ENCODE assay signal across 28 cellular contexts in the genomic region with DNA sequence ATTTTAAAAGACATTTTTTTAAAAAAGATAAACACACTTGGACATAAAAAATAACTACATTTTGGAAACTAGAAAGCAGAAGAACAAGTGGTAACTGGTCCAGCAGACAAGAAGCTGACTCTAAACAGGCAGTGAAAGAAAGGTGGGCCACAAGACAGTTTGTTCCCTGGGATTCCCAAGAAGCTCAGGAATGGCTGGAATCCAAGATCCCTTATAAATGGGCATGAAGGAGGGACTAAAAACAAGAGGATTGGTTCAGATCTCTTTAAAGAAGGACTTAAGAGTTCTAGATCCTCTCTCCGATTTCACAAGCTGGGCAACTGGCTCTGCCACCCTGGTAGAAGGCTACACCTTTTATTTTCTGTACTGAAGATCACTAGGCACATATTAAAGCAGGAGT.
"Had no signal": no experiment of that assay in that cellular context is flagged by ENCODE, and none has a peak within 500 bp of the region (broad histone marks: within the 10 kb centered on the region; RNA-seq: fewer than 3 reads in every experiment).

No MANE protein-coding gene starts in this region.

- H3K27me3 ChIP-seq: breast epithelium, esophagus muscularis mucosa, foreskin keratinocyte, heart right ventricle, pancreas, testis, transverse colon had no signal

- H3K4me3 Mint-ChIP-seq: activated CD8-positive, alpha-beta T cell treated with anti-CD3 and anti-CD28 coated beads for 36 hours; activated naive CD4-positive, alpha-beta T cell treated with anti-CD3 and anti-CD28 coated beads, Interleukin-2, amount 50 U/mL, for 24 hours; activated naive CD8-positive, alpha-beta T cell treated with anti-CD3 and anti-CD28 coated beads, Interleukin-2, amount 50 U/mL, for 24 hours; activated T-cell treated with anti-CD3 and anti-CD28 coated beads, Interleukin-2, amount 50 U/mL, for 4 hours; nephron progenitor cell; stimulated activated effector memory CD8-positive, alpha-beta T cell treated with anti-CD3 and anti-CD28 coated beads, Interleukin-12 subunit alpha, Interleukin-12 subunit beta, amount 100 ng/mL, for 72 hours had no signal

- H3K4me3 ChIP-seq: breast epithelium, esophagus muscularis mucosa, heart right ventricle, pancreas, prostate gland, testis, transverse colon had no signal

- H3K9me3 ChIP-seq: breast epithelium, esophagus muscularis mucosa, pancreas, prostate gland, testis, transverse colon had no signal

- H3K36me3 ChIP-seq: breast epithelium, esophagus muscularis mucosa, heart right ventricle, pancreas, prostate gland, transverse colon had no signal

- H3K27ac Mint-ChIP-seq: activated CD8-positive, alpha-beta T cell treated with anti-CD3 and anti-CD28 coated beads for 36 hours; activated naive CD4-positive, alpha-beta T cell treated with anti-CD3 and anti-CD28 coated beads, Interleukin-2, amount 50 U/mL, for 24 hours; activated naive CD8-positive, alpha-beta T cell treated with anti-CD3 and anti-CD28 coated beads, Interleukin-2, amount 50 U/mL, for 24 hours; activated T-helper 2 cell treated with anti-CD3 and anti-CD28 coated beads, Interferon-gamma antibody, Interleukin-2, Interleukin-4, amounts not matched to agents 10 μg/mL and 5 μg/mL and 100 μg/mL, durations not matched to agents 14 hours and 24 hours and 36 hours; nephron progenitor cell; stimulated activated effector memory CD8-positive, alpha-beta T cell treated with anti-CD3 and anti-CD28 coated beads, Interleukin-12 subunit alpha, Interleukin-12 subunit beta, amount 100 ng/mL, for 72 hours had no signal

- H3K4me1 ChIP-seq: breast epithelium, foreskin keratinocyte, prostate gland, testis, transverse colon had no signal

- H3K9me3 Mint-ChIP-seq: activated T-helper 2 cell treated with anti-CD3 and anti-CD28 coated beads, Interferon-gamma antibody, Interleukin-2, Interleukin-4, amounts not matched to agents 10 μg/mL and 5 μg/mL and 100 μg/mL, durations not matched to agents 14 hours and 24 hours and 36 hours; stimulated activated effector memory CD8-positive, alpha-beta T cell treated with anti-CD3 and anti-CD28 coated beads, Interleukin-12 subunit alpha, Interleukin-12 subunit beta, amount 100 ng/mL, for 72 hours had no signal

- ATAC-seq: activated CD8-positive, alpha-beta T cell treated with anti-CD3 and anti-CD28 coated beads for 36 hours; activated naive CD8-positive, alpha-beta T cell treated with anti-CD3 and anti-CD28 coated beads, Interleukin-2, amount 50 U/mL, for 24 hours; activated T-cell treated with anti-CD3 and anti-CD28 coated beads, Interleukin-2, amount 50 U/mL, for 4 hours; foreskin keratinocyte; heart right ventricle; left cardiac atrium; left ventricle myocardium superior; pancreas; sciatic nerve; stimulated activated effector memory CD8-positive, alpha-beta T cell treated with anti-CD3 and anti-CD28 coated beads, Interleukin-12 subunit alpha, Interleukin-12 subunit beta, amount 100 ng/mL, for 72 hours had no signal

- DNase-seq: activated CD4-positive, alpha-beta T cell treated with anti-CD3 and anti-CD28 coated beads for 1 hour; activated CD4-positive, alpha-beta T cell treated with anti-CD3 and anti-CD28 coated beads, Interleukin-2, amount 50 U/mL, for 1 hour; activated CD8-positive, alpha-beta T cell treated with anti-CD3 and anti-CD28 coated beads for 36 hours; activated naive CD8-positive, alpha-beta T cell treated with anti-CD3 and anti-CD28 coated beads, Interleukin-2, amount 50 U/mL, for 24 hours; activated T-cell treated with anti-CD3 and anti-CD28 coated beads, Interleukin-2, amount 50 U/mL, for 4 hours; amygdala; central memory CD4-positive, alpha-beta T cell; foreskin keratinocyte; heart right ventricle; left cardiac atrium; left ventricle myocardium superior; naive B cell; nephron progenitor cell; nucleus accumbens; pancreas; retina; small intestine; stimulated activated CD4-positive, alpha-beta T cell treated with anti-CD3 and anti-CD28 coated beads, Interleukin-4, amount 100 ng/mL, for 24 hours; T-helper 2 cell; testis; transverse colon had no signal

- H3K27me3 Mint-ChIP-seq: activated CD8-positive, alpha-beta T cell treated with anti-CD3 and anti-CD28 coated beads for 36 hours; activated naive CD4-positive, alpha-beta T cell treated with anti-CD3 and anti-CD28 coated beads, Interleukin-2, amount 50 U/mL, for 24 hours; activated naive CD8-positive, alpha-beta T cell treated with anti-CD3 and anti-CD28 coated beads, Interleukin-2, amount 50 U/mL, for 24 hours; naive B cell had no signal

- H3K27ac ChIP-seq: breast epithelium, esophagus muscularis mucosa, foreskin keratinocyte, heart right ventricle, pancreas, prostate gland, testis, transverse colon had no signal

- H3K36me3 Mint-ChIP-seq: stimulated activated effector memory CD8-positive, alpha-beta T cell treated with anti-CD3 and anti-CD28 coated beads, Interleukin-12 subunit alpha, Interleukin-12 subunit beta, amount 100 ng/mL, for 72 hours had no signal
